In genomic region chr16:981695-982151, GRCh38 we compare ENCODE assay signal across 8 cellular contexts. TPM values are rescaled to one million over a fixed set of nuclear protein-coding genes. Genes with fewer than 3 reads are reported as not detected.
DNase-seq lines count a peak whose midpoint lies in the region; ATAC-seq and TF ChIP-seq lines count a peak whose summit lies in the region.

SOX8 (plus strand) TSS chr16:981770; CDS start chr16:981923, 153 bp downstream.

- peaks cover 7 to 18% of the 10 kb centered on the region in 2 donors for H3K27me3 Mint-ChIP-seq in natural killer cell (ENCODE audit: low read depth in 2 of 2)

- peak within 1 kb of the TSS; percentile 36 for H3K4me3 ChIP-seq in AG04449 (ENCODE audit: low read depth, low read length)
- H3K4me3 ChIP-seq in HUES6 (ENCODE audit: low read depth, low read length) = peak within 1 kb of the TSS; percentile 78
- H3K4me3 ChIP-seq in dorsolateral prefrontal cortex = peak within 1 kb of the TSS; percentile 55 to 88 (median 74)

- H3K4me1 ChIP-seq in HUES6 (ENCODE audit: control insufficient read depth, insufficient read depth, low read length) = peaks cover 9% of the 10 kb centered on the region; the same call in 1 of the 2 replicates

- peaks cover 57% of the 10 kb centered on the region for H3K27me3 ChIP-seq in HUES6 (ENCODE audit: control insufficient read depth, insufficient read depth, low read length)
- H3K27me3 ChIP-seq in dorsolateral prefrontal cortex = peaks cover 0 to 22% (median 0%) of the 10 kb centered on the region in 45 donors

- peak within 1 kb of the TSS; percentile 87 to 95 for H3K27ac Mint-ChIP-seq in natural killer cell

- H3K9ac ChIP-seq in HUES6 (ENCODE audit: low read length) = peak within 1 kb of the TSS; percentile 46

- H3K27ac ChIP-seq in HUES6 (ENCODE audit: low read depth, low read length) (no peak within 1 kb of the TSS), dorsolateral prefrontal cortex (peak within 1 kb of the TSS in 58 of 59 donors; percentile 74 to 100 (median 90))

- H3K9me3 ChIP-seq in HUES6 (ENCODE audit: control insufficient read depth, insufficient read depth, low read depth, low read length) = no peaks in the 10 kb centered on the region

- peaks cover 5 to 6% of the 10 kb centered on the region in 2 donors for H3K4me1 Mint-ChIP-seq in natural killer cell

- ATAC-seq in natural killer cell = peak in 2 of 3 donors; percentile 9 to 12

- H3K36me3 ChIP-seq in HUES6 (ENCODE audit: control insufficient read depth, insufficient read depth, low read length) = no peaks in the 10 kb centered on the region; the same call in 1 of the 2 replicates

- H3K4me3 Mint-ChIP-seq in natural killer cell = peak within 1 kb of the TSS; percentile 93

- DNase-seq in AG04449 (ENCODE audit: low read depth, low spot score) (no peak), dorsolateral prefrontal cortex (no peak), natural killer cell (no peak), foreskin melanocyte (no peak), NCI-H2081 treated with DMSO at 0.1 percent for 48 hours (lab: John Stamatoyannopoulos, UW) (no peak), SW480 (ENCODE audit: low spot score) (no peak), MV-4-11 (lab: John Stamatoyannopoulos, UW) (no peak)

- H3K36me3 Mint-ChIP-seq in natural killer cell = no peaks in the 10 kb centered on the region

- POLR2A ChIA-PET in AG04449 (lab: Yijun Ruan, JAX) = interaction anchor here (1.5 kb wide), 1 partner anchor 16 kb away, joined by 3 read pairs; no protein-coding TSS in a partner anchor

- no peaks in the 10 kb centered on the region for H3K9me3 Mint-ChIP-seq in natural killer cell

- no peak for TF ChIP-seq CTCF in AG04449 (IDR thresholded peaks at IDR 0.05; ENCODE audit: insufficient read depth, low read length, missing control alignments)
- peak in 2 of 56 donors; percentile 12 to 21 for TF ChIP-seq CTCF in dorsolateral prefrontal cortex (IDR thresholded peaks at IDR 0.05 in 54 of 56, conservative IDR thresholded peaks at IDR 0.05 in 2 of 56; ENCODE audit: low read depth in 1 of 56, partially characterized antibody in 56 of 56)
- TF ChIP-seq CTCF in natural killer cell (IDR thresholded peaks at IDR 0.05) = no peak

- CTCF ChIA-PET in AG04449 (lab: Yijun Ruan, JAX) = no interaction called here

- intact Hi-C loops in dorsolateral prefrontal cortex (cut with DNase I) = loop anchor here (2.0 to 10.0 kb wide), 3 partner anchors 65 to 257 kb away; partner anchors contain the start of genes ANTKMT (in 1 of the 2), CCDC78 (in 1 of the 2) and HAGHL (in 1 of the 2)
- intact Hi-C loops in natural killer cell (cut with micrococcal nuclease) = no loop called here

RNA-seq across cellular contexts. Expression of gene SOX8, which starts in this region (rescaled TPM):
- total RNA-seq in dorsolateral prefrontal cortex (100 to 1,000 TPM in 11 of 120 experiments, 10 to 100 TPM in 109; 17.7 to 191 (median 59.0) TPM), natural killer cell (not detected)

Comparison
In these comparisons a context has a peak if more than half of its experiments do, and no peak if none do; other contexts are left out.
1. RNA of gene SOX8 (total RNA-seq): 17.7 to 191 TPM in dorsolateral prefrontal cortex; not detected in natural killer cell; every median in the first group is over 10 times any median in the second.
2. Peak in ATAC-seq in natural killer cell; RNA of the gene not detected or under 1 TPM.
3. Peak in every context shown above with its lines, with median percentiles within 50 percentile points of each other: H3K4me3 ChIP-seq.